In genomic region chr14:105485720-105486332, GRCh38 we compare ENCODE assay signal across 8 cellular contexts. TPM values are rescaled to one million over a fixed set of nuclear protein-coding genes. Genes with fewer than 3 reads are reported as not detected.
A peak's percentile ranks its signal among the peaks of the same experiment; 100 is the strongest.
DNase-seq lines count a peak whose midpoint lies in the region; ATAC-seq and TF ChIP-seq lines count a peak whose summit lies in the region.

No MANE protein-coding gene starts in this region.

- peaks cover 25% of the 10 kb centered on the region for H3K4me1 Mint-ChIP-seq in T-helper 1 cell treated with Interleukin-12 subunit alpha and Interleukin-12 subunit beta and Interleukin-4 antibody, amounts not matched to agents 30 μg/mL and 1 μg/mL, for 36 hours (ENCODE audit: low read depth)
- H3K4me1 Mint-ChIP-seq in progenitor cell of endocrine pancreas (ENCODE audit: low read depth) = peaks cover 17% of the 10 kb centered on the region

- H3K36me3 ChIP-seq in BE2C (no peaks in the 10 kb centered on the region), HCT116 (ENCODE audit: control insufficient read depth in 1 of 2, insufficient read depth in 2 of 2, low read length in 2 of 2) (no peaks in the 10 kb centered on the region)

- TF ChIP-seq RAD21 in HCT116 (IDR thresholded peaks at IDR 0.05; ENCODE audit: low read depth) = no peak

- H3K27me3 Mint-ChIP-seq in T-helper 1 cell treated with Interleukin-12 subunit alpha and Interleukin-12 subunit beta and Interleukin-4 antibody, amounts not matched to agents 30 μg/mL and 1 μg/mL, for 36 hours (ENCODE audit: low read depth) = peaks cover 2% of the 10 kb centered on the region
- H3K27me3 Mint-ChIP-seq in progenitor cell of endocrine pancreas = peaks cover 25% of the 10 kb centered on the region

- H2AFZ ChIP-seq in HCT116 (ENCODE audit: low read depth, low read length, poor library complexity, severe bottlenecking) = no peak overlapping the region

- H3K9me3 Mint-ChIP-seq in T-helper 1 cell treated with Interleukin-12 subunit alpha and Interleukin-12 subunit beta and Interleukin-4 antibody, amounts not matched to agents 30 μg/mL and 1 μg/mL, for 36 hours = no peaks in the 10 kb centered on the region
- no peaks in the 10 kb centered on the region for H3K9me3 Mint-ChIP-seq in progenitor cell of endocrine pancreas (ENCODE audit: low read depth)

- TF ChIP-seq CTCF in BE2C (IDR thresholded peaks at IDR 0.05; ENCODE audit: low read depth, low read length) (peak; percentile 87), HCT116 (IDR thresholded peaks at IDR 0.05 in 2 of 3, conservative IDR thresholded peaks at IDR 0.05 in 1 of 3; ENCODE audit: borderline replicate concordance in 1 of 3, insufficient read depth in 1 of 3, low read depth in 2 of 3, low read length in 2 of 3) (peak in 1 of 3 experiments; percentile 8; a peak in 2 of 6 replicates), epithelial cell of proximal tubule (conservative IDR thresholded peaks at IDR 0.05; ENCODE audit: low read depth, low read length) (peak; percentile 38), progenitor cell of endocrine pancreas (IDR thresholded peaks at IDR 0.05; ENCODE audit: unreplicated experiment) (peak; percentile 68), omental fat pad (IDR thresholded peaks at IDR 0.05) (no peak)

- no peak overlapping the region; the same call in 1 of the 2 replicates for H3K27ac ChIP-seq in HCT116 (ENCODE audit: low read depth, low read length)

- no peak for TF ChIP-seq POLR2A in HCT116 (IDR thresholded peaks at IDR 0.05; ENCODE audit: borderline replicate concordance, extremely low read depth, insufficient read depth, insufficient read length)

- H3K79me2 ChIP-seq in HCT116 (ENCODE audit: insufficient read depth, low read length) = peaks cover 5% of the 10 kb centered on the region; the same call in 1 of the 2 replicates

- ATAC-seq in HCT116 (no peak), omental fat pad (ENCODE audit: low FRiP score) (no peak), HG02588 (IDR thresholded peaks at IDR 0.05; ENCODE audit: unreplicated experiment) (no peak)

- no peaks in the 10 kb centered on the region for H3K9me2 ChIP-seq in HCT116 (ENCODE audit: insufficient read depth)

- POLR2A ChIA-PET in HCT116 (lab: Charles Lee) = no interaction called here

- CTCF ChIA-PET in HCT116 (lab: Charles Lee) = no interaction called here

- H3K4me3 Mint-ChIP-seq in T-helper 1 cell treated with Interleukin-12 subunit alpha and Interleukin-12 subunit beta and Interleukin-4 antibody, amounts not matched to agents 30 μg/mL and 1 μg/mL, for 36 hours = peak overlapping the region; percentile 25
- no peak overlapping the region for H3K4me3 Mint-ChIP-seq in progenitor cell of endocrine pancreas (ENCODE audit: low read depth)

- BruUV-seq in HCT116 (replicated peaks; lab: Mats Ljungman, UMichigan) = no TSS peak

- peak overlapping the region; percentile 41 for H3K27ac Mint-ChIP-seq in T-helper 1 cell treated with Interleukin-12 subunit alpha and Interleukin-12 subunit beta and Interleukin-4 antibody, amounts not matched to agents 30 μg/mL and 1 μg/mL, for 36 hours
- H3K27ac Mint-ChIP-seq in progenitor cell of endocrine pancreas = no peak overlapping the region

- H3K4me1 ChIP-seq in BE2C = peaks cover 49% of the 10 kb centered on the region
- peaks cover 33 to 85% of the 10 kb centered on the region in 2 experiments for H3K4me1 ChIP-seq in HCT116 (ENCODE audit: control insufficient read depth in 1 of 2, insufficient read depth in 2 of 2, low read length in 2 of 2)

- no peak overlapping the region for H3K9ac ChIP-seq in HCT116 (ENCODE audit: low read length)

- no peaks in the 10 kb centered on the region for H4K20me1 ChIP-seq in HCT116 (ENCODE audit: insufficient read depth)

- RAD21 ChIA-PET in HCT116 (lab: Charles Lee; ENCODE audit: low non-redundant PET in 1 of 2, low total read pairs in 2 of 2, uncharacterized antibody in 2 of 2, unreplicated experiment in 2 of 2) = no interaction called here

- intact Hi-C loops in HCT116 (cut with micrococcal nuclease) = no loop called here

- no peak overlapping the region for H3K4me2 ChIP-seq in HCT116 (ENCODE audit: low read length)

- H3K27me3 ChIP-seq in BE2C (no peaks in the 10 kb centered on the region), HCT116 (ENCODE audit: insufficient read depth, low read length) (no peaks in the 10 kb centered on the region)

- H3K4me3 ChIP-seq in BE2C (ENCODE audit: low read depth, low read length) (peak overlapping the region; percentile 58), HCT116 (replicated peaks in 1 of 2; ENCODE audit: low read depth in 1 of 2, low read length in 2 of 2) (no peak overlapping the region), epithelial cell of proximal tubule (ENCODE audit: low read depth, low read length) (no peak overlapping the region)

- H3K9me3 ChIP-seq in BE2C = no peaks in the 10 kb centered on the region
- H3K9me3 ChIP-seq in HCT116 (ENCODE audit: control insufficient read depth in 1 of 2, insufficient read depth in 1 of 2, low read depth in 1 of 2, low read length in 2 of 2) = no peaks in the 10 kb centered on the region

- no peaks in the 10 kb centered on the region for H3K36me3 Mint-ChIP-seq in T-helper 1 cell treated with Interleukin-12 subunit alpha and Interleukin-12 subunit beta and Interleukin-4 antibody, amounts not matched to agents 30 μg/mL and 1 μg/mL, for 36 hours (ENCODE audit: low read depth)
- H3K36me3 Mint-ChIP-seq in progenitor cell of endocrine pancreas (ENCODE audit: insufficient read depth) = no peaks in the 10 kb centered on the region

- peak; percentile 92 for DNase-seq in BE2C
- DNase-seq in HCT116 (ENCODE audit: low read depth, low spot score) = no peak
- DNase-seq in epithelial cell of proximal tubule (ENCODE audit: low read depth) = no peak
- DNase-seq in progenitor cell of endocrine pancreas (ENCODE audit: low spot score, unreplicated experiment) = no peak
- no peak for DNase-seq in omental fat pad (ENCODE audit: low spot score)
- no peak for DNase-seq in C1 segment of cervical spinal cord (lab: John Stamatoyannopoulos, UW)

TF ChIP-seq in HCT116, 20 proteins besides CTCF, POLR2A, EP300 and RAD21:
- TF ChIP-seq SIN3A (IDR thresholded peaks at IDR 0.05; ENCODE audit: low read depth) (no peak), ZFX (IDR thresholded peaks at IDR 0.05) (peak; percentile 26; the same call in 1 of the 2 replicates), EGR1 (IDR thresholded peaks at IDR 0.05; ENCODE audit: low read depth) (no peak), JUND (IDR thresholded peaks at IDR 0.05) (no peak), EZH2phosphoT487 (IDR thresholded peaks at IDR 0.05; ENCODE audit: borderline replicate concordance) (no peak), ATF3 (IDR thresholded peaks at IDR 0.05) (no peak), CBX3 (IDR thresholded peaks at IDR 0.05; ENCODE audit: low read depth) (no peak), REST (IDR thresholded peaks at IDR 0.05; ENCODE audit: low read depth) (no peak)
TF ChIP-seq in HCT116: peak in this region for 1.

RNA-seq across cellular contexts. Expression of gene CRIP1, which starts 0.9 kb away (rescaled TPM):
- polyA plus RNA-seq in BE2C (2012; ENCODE audit: insufficient read depth, insufficient read length, low read depth) = 451 TPM
- total RNA-seq in HCT116 (2021; ENCODE audit: unreplicated experiment) (260 TPM), epithelial cell of proximal tubule (7.0 and 8.3 TPM in 2 replicates), progenitor cell of endocrine pancreas (5.1 TPM in 2 replicates), omental fat pad (10 to 100 TPM; 18.5 to 88.6 (median 43.9) TPM)
- polyA plus RNA-seq in HCT116 (2012) = 613 and 656 TPM in 2 replicates

RNA-seq across cellular contexts. Expression of gene TEDC1, which starts 5.2 kb away (rescaled TPM):
- 40.9 TPM for polyA plus RNA-seq in BE2C (2012; ENCODE audit: insufficient read depth, insufficient read length, low read depth)
- total RNA-seq in HCT116 (2021; ENCODE audit: unreplicated experiment) (40.4 TPM), epithelial cell of proximal tubule (30.5 and 48.3 TPM in 2 replicates), progenitor cell of endocrine pancreas (20.5 and 20.8 TPM in 2 replicates), omental fat pad (10 to 100 TPM in 2 of 4 donors, 1 to 10 TPM in 2; 2.8 to 18.9 (median 7.4) TPM)
- 30.8 and 33.5 TPM in 2 replicates for polyA plus RNA-seq in HCT116 (2012)

RNA-seq across cellular contexts. Expression of gene CRIP2, which starts 11.2 kb away (rescaled TPM):
- polyA plus RNA-seq in BE2C (2012; ENCODE audit: insufficient read depth, insufficient read length, low read depth) = 2,068 TPM
- 31.1 TPM for total RNA-seq in HCT116 (2021; ENCODE audit: unreplicated experiment)
- polyA plus RNA-seq in HCT116 (2012) = 37.8 and 43.3 TPM in 2 replicates
- total RNA-seq in epithelial cell of proximal tubule = 101 and 121 TPM in 2 replicates
- 17.0 and 19.6 TPM in 2 replicates for total RNA-seq in progenitor cell of endocrine pancreas
- 100 to 1,000 TPM in 2 of 4 donors, 10 to 100 TPM in 2; 63.4 to 177 (median 122) TPM for total RNA-seq in omental fat pad

RNA-seq across cellular contexts. Expression of gene TMEM121, which starts 40.6 kb away (rescaled TPM):
- 11.3 TPM for polyA plus RNA-seq in BE2C (2012; ENCODE audit: insufficient read depth, insufficient read length, low read depth)
- 5.5 TPM for total RNA-seq in HCT116 (2021; ENCODE audit: unreplicated experiment)
- 3.4 and 4.6 TPM in 2 replicates for polyA plus RNA-seq in HCT116 (2012)
- 3.5 and 5.6 TPM in 2 replicates for total RNA-seq in epithelial cell of proximal tubule
- total RNA-seq in progenitor cell of endocrine pancreas = 3.9 and 4.5 TPM in 2 replicates
- total RNA-seq in omental fat pad = 1 to 10 TPM; 3.5 to 5.6 (median 4.1) TPM

Comparison
In these comparisons a context has a peak if more than half of its experiments do, and no peak if none do; other contexts are left out.
1. CTCF ChIP-seq: peak in BE2C (single experiment), epithelial cell of proximal tubule (single experiment) and progenitor cell of endocrine pancreas (single experiment); none in omental fat pad (0 of 3).